In genomic region chr6:55985309-55985708, GRCh38 we compare ENCODE assay signal across 34 cellular contexts.
"Had no signal": no experiment of that assay in that cellular context is flagged by ENCODE, and none has a peak within 500 bp of the region (broad histone marks: within the 10 kb centered on the region; RNA-seq: fewer than 3 reads in every experiment).

No MANE protein-coding gene starts in this region.

- H3K27me3 ChIP-seq: adrenal gland, ascending aorta, body of pancreas, brain microvascular endothelial cell, breast epithelium, cardiac muscle cell had no signal

- DNase-seq: activated effector memory CD4-positive, alpha-beta T cell treated with anti-CD3 and anti-CD28 coated beads, Interleukin-2, amount 50 U/mL, for 16 hours; activated effector memory CD4-positive, alpha-beta T cell treated with Interleukin-2 at 50 U/mL for 16 hours; activated gamma-delta T cell; activated gamma-delta T cell treated with Interleukin-2 at 50 U/mL for 16 hours; activated naive CD4-positive, alpha-beta T cell; activated naive CD4-positive, alpha-beta T cell treated with anti-CD3 and anti-CD28 coated beads for 36 hours; activated naive CD4-positive, alpha-beta T cell treated with anti-CD3 and anti-CD28 coated beads, Interleukin-2, amount 10 ng/mL, durations not matched to agents 7 days and 5 days; activated naive CD4-positive, alpha-beta T cell treated with anti-CD3 and anti-CD28 coated beads, Interleukin-2, amount 50 U/mL, for 16 hours; activated naive CD4-positive, alpha-beta T cell treated with Interleukin-2 at 50 U/mL for 16 hours; activated naive CD8-positive, alpha-beta T cell treated with anti-CD3 and anti-CD28 coated beads for 36 hours; activated naive CD8-positive, alpha-beta T cell treated with anti-CD3 and anti-CD28 coated beads, Interleukin-2, amount 10 ng/mL, durations not matched to agents 7 days and 5 days; activated naive CD8-positive, alpha-beta T cell treated with anti-CD3 and anti-CD28 coated beads, Interleukin-2, amount 50 U/mL, for 24 hours; activated T-cell treated with anti-CD3 and anti-CD28 coated beads, Interleukin-2, amount 50 U/mL, for 1 hour; activated T-cell treated with anti-CD3 and anti-CD28 coated beads, Interleukin-2, amount 50 U/mL, for 24 hours; activated T-cell treated with anti-CD3 and anti-CD28 coated beads, Interleukin-2, amount 50 U/mL, for 4 hours; activated T-cell treated with anti-CD3 and anti-CD28 coated beads, Interleukin-2, amount 50 U/mL, for 48 hours; activated T-cell treated with anti-CD3 and anti-CD28 coated beads, Interleukin-2, amount 50 U/mL, for 72 hours; adrenal gland; amniotic stem cell; amygdala; anterior cingulate cortex; aorta; body of pancreas; brain microvascular endothelial cell; caudate nucleus; central memory CD4-positive, alpha-beta T cell; cerebellar nuclear complex had no signal

- H3K27ac ChIP-seq: adrenal gland, ascending aorta, body of pancreas, brain microvascular endothelial cell, breast epithelium, cardiac muscle cell had no signal

- ATAC-seq: activated naive CD4-positive, alpha-beta T cell treated with anti-CD3 and anti-CD28 coated beads, Interleukin-2, amount 50 U/mL, for 72 hours; activated naive CD8-positive, alpha-beta T cell treated with anti-CD3 and anti-CD28 coated beads, Interleukin-2, amount 50 U/mL, for 24 hours; activated T-cell treated with anti-CD3 and anti-CD28 coated beads, Interleukin-2, amount 50 U/mL, for 4 hours; activated T-cell treated with anti-CD3 and anti-CD28 coated beads, Interleukin-2, amount 50 U/mL, for 72 hours; activated T-helper 17 cell treated with anti-CD3 and anti-CD28 coated beads, Interleukin-2, amount 50 U/mL, for 72 hours; body of pancreas had no signal

- FAIRE-seq: astrocyte, bronchial epithelial cell had no signal

- H3K9me3 ChIP-seq: adrenal gland, ascending aorta, body of pancreas had no signal

- H3K4me3 ChIP-seq: adrenal gland, ascending aorta, body of pancreas, breast epithelium, cardiac muscle cell had no signal

- H3K36me3 ChIP-seq: adrenal gland, ascending aorta, brain microvascular endothelial cell, breast epithelium, cardiac muscle cell had no signal

- H3K4me1 ChIP-seq: adrenal gland, ascending aorta, body of pancreas, breast epithelium had no signal
